ENCODE assay signal across 14 cellular contexts in the genomic region with DNA sequence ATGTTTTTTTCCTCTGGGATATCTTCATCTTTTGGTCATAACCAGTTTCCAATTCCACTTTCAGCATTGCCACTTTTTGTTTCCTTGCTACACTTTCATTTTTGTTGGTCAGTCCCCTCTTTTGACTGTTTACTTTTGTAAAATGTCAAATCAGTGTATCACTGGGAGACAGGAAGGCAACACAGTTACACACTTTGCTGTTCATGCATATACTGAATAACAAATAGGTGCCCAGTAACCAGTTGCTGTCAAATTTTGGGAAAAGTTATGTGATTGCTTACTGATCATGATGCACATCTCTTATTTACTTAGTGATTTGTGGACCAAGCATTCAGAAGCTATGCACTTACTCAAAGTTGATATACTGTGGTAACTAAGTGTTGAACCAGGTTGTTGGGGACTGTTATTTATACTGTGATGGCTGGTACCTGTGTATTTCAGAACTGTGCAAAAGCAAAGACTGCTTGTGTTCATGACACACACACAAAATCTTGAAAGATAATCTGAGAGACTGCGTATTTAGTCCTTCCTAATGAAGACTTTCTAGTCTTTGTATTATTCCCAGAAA. TPM values are rescaled to one million over a fixed set of nuclear protein-coding genes. Genes with fewer than 3 reads are reported as not detected.
DNase-seq lines count a peak whose midpoint lies in the region; ATAC-seq, FAIRE-seq and TF ChIP-seq lines count a peak whose summit lies in the region.
"Had no signal": no experiment of that assay in that cellular context is flagged by ENCODE, and none has a peak within 500 bp of the region (broad histone marks: within the 10 kb centered on the region; RNA-seq: fewer than 3 reads in every experiment).

No MANE protein-coding gene starts in this region.

- in situ Hi-C loops in HepG2 (cut with HindIII; ENCODE audit: extremely low pct_ligation_motif_present, low pct_unique_long_range_greater_than_20kb) = no loop called here

- no TSS peak for BruUV-seq in HepG2 (replicated peaks; lab: Mats Ljungman, UMichigan)

- H3K4me3 Mint-ChIP-seq in CD8-positive, alpha-beta T cell = no peak overlapping the region
- H3K4me3 Mint-ChIP-seq in activated T-helper 1 cell treated with anti-CD3 and anti-CD28 coated beads, Interleukin-12 subunit alpha, Interleukin-12 subunit beta, Interleukin-2, Interleukin-4 antibody, amounts not matched to agents 30 ng/mL and 10 ng/mL and 1 ng/mL, durations not matched to agents 14 hours and 24 hours and 36 hours = peak overlapping the region; percentile 23

- intact Hi-C loops in CD8-positive, alpha-beta T cell (cut with DNase I, micrococcal nuclease) = loop anchor here in 1 of 2 experiments (5.0 kb wide), 1 partner anchor 39 kb away; the partner anchor contains the start of gene ZNF292
- intact Hi-C loops in activated T-helper 1 cell treated with anti-CD3 and anti-CD28 coated beads, Interleukin-12 subunit alpha, Interleukin-12 subunit beta, Interleukin-2, Interleukin-4 antibody, amounts not matched to agents 30 ng/mL and 10 ng/mL and 1 ng/mL, durations not matched to agents 14 hours and 24 hours and 36 hours (cut with micrococcal nuclease) = loop anchor here (2.0 kb wide), 1 partner anchor 14 kb away; no protein-coding TSS in a partner anchor
- intact Hi-C loops in HepG2 (cut with micrococcal nuclease; ENCODE audit: unreplicated experiment) = no loop called here
- intact Hi-C loops in tibial artery (cut with DNase I; ENCODE audit: low total_unique reads) = no loop called here

- H3K4me3 ChIP-seq in CD8-positive, alpha-beta T cell (ENCODE audit: low read depth, low read length) = no peak overlapping the region
- H3K4me3 ChIP-seq in HepG2 (replicated peaks in 1 of 3; ENCODE audit: insufficient read depth in 1 of 3, low read depth in 2 of 3, low read length in 3 of 3) (no peak overlapping the region), tibial artery (no peak overlapping the region)
- H3K4me3 ChIP-seq: BLaER1 treated with 17β-estradiol and CSF1 and Interleukin-3, amounts not matched to agents 10 nM and 100 nM; colonic mucosa had no signal

- peak overlapping the region; percentile 0 for H3K27ac Mint-ChIP-seq in CD8-positive, alpha-beta T cell
- H3K27ac Mint-ChIP-seq in activated T-helper 1 cell treated with anti-CD3 and anti-CD28 coated beads, Interleukin-12 subunit alpha, Interleukin-12 subunit beta, Interleukin-2, Interleukin-4 antibody, amounts not matched to agents 30 ng/mL and 10 ng/mL and 1 ng/mL, durations not matched to agents 14 hours and 24 hours and 36 hours = peak overlapping the region; percentile 49

- no peak for DNase-seq in CD8-positive, alpha-beta T cell
- DNase-seq in activated T-helper 1 cell treated with anti-CD3 and anti-CD28 coated beads, Interleukin-12 subunit alpha, Interleukin-12 subunit beta, Interleukin-2, Interleukin-4 antibody, amounts not matched to agents 30 ng/mL and 10 ng/mL and 1 ng/mL, durations not matched to agents 14 hours and 24 hours and 36 hours (ENCODE audit: low spot score) = no peak
- DNase-seq in HepG2 (ENCODE audit: low spot score) (no peak), NCI-H1694 (lab: John Stamatoyannopoulos, UW) (no peak), GM03348 (ENCODE audit: low spot score) (no peak), tibial artery (no peak)
- DNase-seq: activated CD8-positive, alpha-beta memory T cell treated with anti-CD3 and anti-CD28 coated beads, Interleukin-2, amount 50 U/mL, for 48 hours; colonic mucosa; DMS79 treated with DMSO at 0.1 percent for 48 hours; NCI-H1092 treated with DMSO at 0.1 percent for 48 hours; NCI-H774 had no signal

- CTCF ChIA-PET in CD8-positive, alpha-beta T cell (lab: Charles Lee) = no interaction called here
- CTCF ChIA-PET in HepG2 (lab: Yijun Ruan, JAX; ENCODE audit: low intra/inter-chr PET ratio, low total read pairs) = no interaction called here

- H3K36me3 Mint-ChIP-seq in CD8-positive, alpha-beta T cell = peaks cover 8% of the 10 kb centered on the region
- H3K36me3 Mint-ChIP-seq in activated T-helper 1 cell treated with anti-CD3 and anti-CD28 coated beads, Interleukin-12 subunit alpha, Interleukin-12 subunit beta, Interleukin-2, Interleukin-4 antibody, amounts not matched to agents 30 ng/mL and 10 ng/mL and 1 ng/mL, durations not matched to agents 14 hours and 24 hours and 36 hours (ENCODE audit: low read depth) = peaks cover 13% of the 10 kb centered on the region

- no peak overlapping the region for H3K27ac ChIP-seq in CD8-positive, alpha-beta T cell (ENCODE audit: low read depth, low read length)
- no peak overlapping the region for H3K27ac ChIP-seq in HepG2 (ENCODE audit: extremely low read length, insufficient read depth, low read length)
- H3K27ac ChIP-seq in tibial artery = no peak overlapping the region
- H3K27ac ChIP-seq: BLaER1 treated with 17β-estradiol and CSF1 and Interleukin-3, amounts not matched to agents 10 nM and 100 nM; colonic mucosa had no signal

- TF ChIP-seq POLR2A in HepG2 (IDR thresholded peaks at IDR 0.05; ENCODE audit: insufficient read depth in 1 of 2, low read depth in 2 of 2, low read length in 2 of 2) = no peak

- peaks cover 12% of the 10 kb centered on the region for H3K4me1 ChIP-seq in CD8-positive, alpha-beta T cell (ENCODE audit: insufficient read depth, low read length)
- H3K4me1 ChIP-seq in HepG2 (ENCODE audit: insufficient read depth, low read length) (no peaks in the 10 kb centered on the region), tibial artery (peaks cover 0 to 38% (median 4%) of the 10 kb centered on the region in 4 donors)
- H3K4me1 ChIP-seq: BLaER1 treated with 17β-estradiol and CSF1 and Interleukin-3, amounts not matched to agents 10 nM and 100 nM; colonic mucosa had no signal

- POLR2A ChIA-PET in CD8-positive, alpha-beta T cell (lab: Charles Lee) = no interaction called here
- POLR2A ChIA-PET in HepG2 (lab: Yijun Ruan, JAX) = no interaction called here

- TF ChIP-seq RAD21 in HepG2 (CRISPR knock-in tag; IDR thresholded peaks at IDR 0.05) = no peak

- no peaks in the 10 kb centered on the region for H3K27me3 Mint-ChIP-seq in CD8-positive, alpha-beta T cell (ENCODE audit: low read depth)
- no peaks in the 10 kb centered on the region for H3K27me3 Mint-ChIP-seq in activated T-helper 1 cell treated with anti-CD3 and anti-CD28 coated beads, Interleukin-12 subunit alpha, Interleukin-12 subunit beta, Interleukin-2, Interleukin-4 antibody, amounts not matched to agents 30 ng/mL and 10 ng/mL and 1 ng/mL, durations not matched to agents 14 hours and 24 hours and 36 hours (ENCODE audit: insufficient read depth)

- TF ChIP-seq CTCF in CD8-positive, alpha-beta T cell (IDR thresholded peaks at IDR 0.05) = no peak
- TF ChIP-seq CTCF in HepG2 (CRISPR knock-in tag; IDR thresholded peaks at IDR 0.05) (no peak), tibial artery (IDR thresholded peaks at IDR 0.05) (no peak)

- H3K79me2 ChIP-seq in HepG2 (ENCODE audit: insufficient read depth, low read length) = peaks cover 92% of the 10 kb centered on the region

- no peak for ATAC-seq in CD8-positive, alpha-beta T cell
- peak; percentile 30 for ATAC-seq in GM19351 (IDR thresholded peaks at IDR 0.05; ENCODE audit: unreplicated experiment)
- no peak for ATAC-seq in HepG2
- ATAC-seq: HCT116 had no signal

- 92% methylated on average over 1 of the region's 1 CpG for WGBS in HepG2 (ENCODE audit: low lambda C conversion rate)

- H4K20me1 ChIP-seq in HepG2 (ENCODE audit: insufficient read depth, low read length) = peaks cover 79% of the 10 kb centered on the region

- H2AFZ ChIP-seq in HepG2 (ENCODE audit: low read length) = no peak overlapping the region

- no peak overlapping the region for H3K9ac ChIP-seq in HepG2 (ENCODE audit: insufficient read depth, low read depth, low read length)
- H3K9ac ChIP-seq: BLaER1 treated with 17β-estradiol and CSF1 and Interleukin-3, amounts not matched to agents 10 nM and 100 nM had no signal

- TF ChIP-seq EP300 in HepG2 (IDR thresholded peaks at IDR 0.05; ENCODE audit: low read depth in 2 of 2, low read length in 2 of 2) (no peak), HepG2 (CRISPR knock-in tag; IDR thresholded peaks at IDR 0.05; ENCODE audit: borderline replicate concordance) (no peak)

- peaks cover 72% of the 10 kb centered on the region for H3K4me1 Mint-ChIP-seq in CD8-positive, alpha-beta T cell (ENCODE audit: low read depth)
- peaks cover 43% of the 10 kb centered on the region for H3K4me1 Mint-ChIP-seq in activated T-helper 1 cell treated with anti-CD3 and anti-CD28 coated beads, Interleukin-12 subunit alpha, Interleukin-12 subunit beta, Interleukin-2, Interleukin-4 antibody, amounts not matched to agents 30 ng/mL and 10 ng/mL and 1 ng/mL, durations not matched to agents 14 hours and 24 hours and 36 hours (ENCODE audit: low read depth)

- FAIRE-seq in HepG2 (lab: Jason Lieb, UNC) = peak; percentile 8

- H3K36me3 ChIP-seq in CD8-positive, alpha-beta T cell (ENCODE audit: insufficient read depth, low read length) = no peaks in the 10 kb centered on the region
- H3K36me3 ChIP-seq in HepG2 (replicated peaks in 1 of 2; ENCODE audit: control insufficient read depth in 1 of 2, insufficient read depth in 2 of 2, low read length in 2 of 2) (peaks cover 0 to 2% of the 10 kb centered on the region in 2 experiments; a peak in 2 of 5 replicates), tibial artery (no peaks in the 10 kb centered on the region)
- H3K36me3 ChIP-seq: BLaER1 treated with 17β-estradiol and CSF1 and Interleukin-3, amounts not matched to agents 10 nM and 100 nM; colonic mucosa had no signal

- no peaks in the 10 kb centered on the region for H3K9me3 ChIP-seq in CD8-positive, alpha-beta T cell (ENCODE audit: low read length)
- H3K9me3 ChIP-seq in HepG2 (ENCODE audit: low read length) (no peaks in the 10 kb centered on the region), tibial artery (no peaks in the 10 kb centered on the region)
- H3K9me3 ChIP-seq: BLaER1 treated with 17β-estradiol and CSF1 and Interleukin-3, amounts not matched to agents 10 nM and 100 nM; colonic mucosa had no signal

- no peak overlapping the region for H3K4me2 ChIP-seq in HepG2 (ENCODE audit: low read depth, low read length)
- H3K4me2 ChIP-seq: BLaER1 treated with 17β-estradiol and CSF1 and Interleukin-3, amounts not matched to agents 10 nM and 100 nM had no signal

- no peaks in the 10 kb centered on the region for H3K9me3 Mint-ChIP-seq in CD8-positive, alpha-beta T cell
- H3K9me3 Mint-ChIP-seq in activated T-helper 1 cell treated with anti-CD3 and anti-CD28 coated beads, Interleukin-12 subunit alpha, Interleukin-12 subunit beta, Interleukin-2, Interleukin-4 antibody, amounts not matched to agents 30 ng/mL and 10 ng/mL and 1 ng/mL, durations not matched to agents 14 hours and 24 hours and 36 hours = no peaks in the 10 kb centered on the region

- H3K27me3 ChIP-seq in CD8-positive, alpha-beta T cell (ENCODE audit: insufficient read depth, low read length) = no peaks in the 10 kb centered on the region
- H3K27me3 ChIP-seq in HepG2 (ENCODE audit: control insufficient read depth in 1 of 2, insufficient read depth in 2 of 2, low read length in 2 of 2) = no peaks in the 10 kb centered on the region
- H3K27me3 ChIP-seq in tibial artery = no peaks in the 10 kb centered on the region
- H3K27me3 ChIP-seq: BLaER1 treated with 17β-estradiol and CSF1 and Interleukin-3, amounts not matched to agents 10 nM and 100 nM; colonic mucosa had no signal

RNA-seq across cellular contexts. Expression of gene ZNF292, which starts 41.0 kb away (rescaled TPM):
- 10 to 100 TPM; 82.6 to 87.6 TPM for total RNA-seq in CD8-positive, alpha-beta T cell
- total RNA-seq in activated T-helper 1 cell treated with anti-CD3 and anti-CD28 coated beads, Interleukin-12 subunit alpha, Interleukin-12 subunit beta, Interleukin-2, Interleukin-4 antibody, amounts not matched to agents 30 ng/mL and 10 ng/mL and 1 ng/mL, durations not matched to agents 14 hours and 24 hours and 36 hours = 50.1 and 51.7 TPM in 2 replicates
- total RNA-seq in HepG2 (2016; rRNA removed; fragmentation: Illumina TruSeq; extraction: Trizol) = 12.8 and 15.4 TPM in 2 replicates
- 70.6 and 73.9 TPM in 2 replicates for total RNA-seq in HepG2 (2016; cell fraction: cytosol; rRNA removed; fragmentation: Illumina TruSeq; extraction: Trizol; ENCODE audit: low read depth)
- 12.7 and 13.8 TPM in 2 replicates for total RNA-seq in HepG2 (2016; cell fraction: insoluble cytoplasmic fraction; rRNA removed; fragmentation: Illumina TruSeq; extraction: Trizol)
- 15.6 and 16.5 TPM in 2 replicates for total RNA-seq in HepG2 (2016; cell fraction: membrane; rRNA removed; fragmentation: Illumina TruSeq; extraction: Trizol)
- total RNA-seq in HepG2 (2016; cell fraction: nucleus; rRNA removed; fragmentation: Illumina TruSeq; extraction: Trizol) = 38.9 and 39.3 TPM in 2 replicates
- 5.6 and 9.9 TPM in 2 replicates for polyA plus RNA-seq in HepG2 (2011; rRNA removed)
- polyA plus RNA-seq in HepG2 (2011; cell fraction: cytosol; rRNA removed) = 1.6 and 2.3 TPM in 2 replicates
- 14.5 and 16.5 TPM in 2 replicates for polyA plus RNA-seq in HepG2 (2011; cell fraction: nucleus; rRNA removed)
- 8.2 and 8.5 TPM in 2 replicates for polyA plus RNA-seq in HepG2 (2012)
- polyA plus RNA-seq in HepG2 (2016; cell fraction: cytosol; fragmentation: Illumina TruSeq; extraction: Trizol; ENCODE audit: low read depth) = 0.14 and 0.21 TPM in 2 replicates
- polyA plus RNA-seq in HepG2 (2016; cell fraction: insoluble cytoplasmic fraction; fragmentation: Illumina TruSeq; extraction: Trizol; ENCODE audit: low read depth) = 4.9 and 5.6 TPM in 2 replicates
- 0.45 and 0.56 TPM in 2 replicates for polyA plus RNA-seq in HepG2 (2016; cell fraction: membrane; fragmentation: Illumina TruSeq; extraction: Trizol; ENCODE audit: low read depth)
- polyA plus RNA-seq in HepG2 (2016; cell fraction: nucleus; fragmentation: Illumina TruSeq; extraction: Trizol; ENCODE audit: insufficient read depth, low read depth) = 19.9 and 22.9 TPM in 2 replicates
- 15.3 and 25.7 TPM in 2 replicates for polyA minus RNA-seq in HepG2 (2011; rRNA and poly(A)+ RNA removed; ENCODE audit: low replicate concordance)
- polyA minus RNA-seq in HepG2 (2011; cell fraction: cytosol; rRNA and poly(A)+ RNA removed) = 14.0 and 14.8 TPM in 2 replicates
- polyA minus RNA-seq in HepG2 (2011; cell fraction: nucleus; rRNA and poly(A)+ RNA removed) = 192 and 247 TPM in 2 replicates
